In the genomic region with DNA sequence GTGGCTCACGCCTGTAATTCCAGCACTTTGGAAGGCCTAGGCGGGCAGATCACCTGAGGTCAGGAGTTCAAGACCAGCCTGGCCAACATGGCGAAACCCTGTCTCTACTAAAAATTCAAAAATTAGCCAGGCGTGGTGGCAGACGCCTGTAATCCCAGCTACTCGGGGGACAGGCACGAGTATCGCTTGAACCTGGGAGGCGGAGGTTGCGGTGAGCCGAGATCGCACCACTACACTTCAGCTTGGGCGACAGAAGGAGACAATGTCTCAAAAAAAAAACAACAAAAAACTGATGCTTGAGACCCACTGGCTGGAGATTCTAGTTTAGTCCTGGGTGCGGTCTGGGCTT, we compare ENCODE assay signal across 8 cellular contexts. TPM values are rescaled to one million over a fixed set of nuclear protein-coding genes. Genes with fewer than 3 reads are reported as not detected.
DNase-seq lines count a peak whose midpoint lies in the region; ATAC-seq, FAIRE-seq and TF ChIP-seq lines count a peak whose summit lies in the region.
"Not testable (repeated sequence)": the region's sequence is repeated elsewhere in the genome, so short reads cannot be mapped to it uniquely, and the experiment has no call there.

No MANE protein-coding gene starts in this region.

- H2BK120ac ChIP-seq in neuronal stem cell (ENCODE audit: low read depth, low read length), result not testable (repeated sequence)

- not testable (repeated sequence) for H3K14ac ChIP-seq in neuronal stem cell (ENCODE audit: low read length)

- no CpG with 5 or more reads among the region's 14 CpGs for WGBS in neuronal stem cell (ENCODE audit: extremely low coverage in 2 of 2, insufficient read length in 2 of 2, insufficient replicate concordance in 1 of 2), 2 donors

- not testable (repeated sequence) for H2BK15ac ChIP-seq in neuronal stem cell (ENCODE audit: low read length)

- peak overlapping the region; percentile 88 for H3K4me3 Mint-ChIP-seq in T-helper 17 cell

- not testable (repeated sequence) for H2AK5ac ChIP-seq in neuronal stem cell (ENCODE audit: low read depth, low read length)

- not testable (repeated sequence) for H3K27me3 ChIP-seq in HUES6 (ENCODE audit: control insufficient read depth, insufficient read depth, low read length); adipocyte (replicated peaks; ENCODE audit: control insufficient read depth, insufficient read depth, low read length); endothelial cell of umbilical vein (ENCODE audit: control insufficient read depth in 2 of 2, insufficient read depth in 2 of 2, low read length in 2 of 2); kidney epithelial cell (ENCODE audit: control insufficient read depth, insufficient read depth, low read length); neuronal stem cell (ENCODE audit: control insufficient read depth in 3 of 3, insufficient read depth in 3 of 3, low read depth in 1 of 3, low read length in 3 of 3); subcutaneous abdominal adipose tissue (ENCODE audit: control insufficient read depth in 5 of 5, insufficient read depth in 4 of 5, low read length in 5 of 5)

- not testable (repeated sequence) for H4K20me1 ChIP-seq in endothelial cell of umbilical vein (replicated peaks; ENCODE audit: control insufficient read depth, extremely low read depth, insufficient read depth, low read length)

- not testable (repeated sequence) for BruUV-seq in endothelial cell of umbilical vein (replicated peaks; lab: Mats Ljungman, UMichigan)

- not testable (repeated sequence) for DNase-seq in T-helper 17 cell; adipocyte (ENCODE audit: low read depth); endothelial cell of umbilical vein (ENCODE audit: low read depth, low spot score); kidney epithelial cell (ENCODE audit: low read depth); neuronal stem cell (ENCODE audit: low spot score)

- not testable (repeated sequence) for H4K91ac ChIP-seq in neuronal stem cell (ENCODE audit: low read depth, low read length, poor library complexity)

- not testable (repeated sequence) for H3K36me3 Mint-ChIP-seq in T-helper 17 cell (ENCODE audit: low read depth)

- intact Hi-C loops in endothelial cell of umbilical vein (cut with micrococcal nuclease), result loop anchor here (1.0 to 2.0 kb wide), 4 partner anchors 38 to 311 kb away; a partner anchor contains a TSS

- not testable (repeated sequence) for H2BK12ac ChIP-seq in neuronal stem cell (ENCODE audit: low read length)

- H3K4ac ChIP-seq in neuronal stem cell (ENCODE audit: low read length), result not testable (repeated sequence)

- not testable (repeated sequence) for H3K4me2 ChIP-seq in endothelial cell of umbilical vein (ENCODE audit: insufficient read depth, low read length)
- H3K4me2 ChIP-seq in neuronal stem cell (ENCODE audit: insufficient read depth, low read length, poor library complexity, severe bottlenecking), result peak overlapping the region; percentile 25

- H3K4me3 ChIP-seq in HUES6 (ENCODE audit: low read depth, low read length) (peak overlapping the region; percentile 85), adipocyte (ENCODE audit: low read length) (peak overlapping the region; percentile 93), kidney epithelial cell (ENCODE audit: low read depth, low read length) (peak overlapping the region; percentile 79), neuronal stem cell (ENCODE audit: low read length in 2 of 2) (peak overlapping the region; percentile 50 to 61), subcutaneous abdominal adipose tissue (ENCODE audit: low read depth in 1 of 5, low read length in 5 of 5) (peak overlapping the region in 2 of 5 donors; percentile 70 to 78)
- H3K4me3 ChIP-seq in endothelial cell of umbilical vein (replicated peaks in 1 of 3; ENCODE audit: insufficient read depth in 1 of 3, low read depth in 1 of 3, low read length in 3 of 3), result not testable (repeated sequence)

- H2AFZ ChIP-seq in endothelial cell of umbilical vein (ENCODE audit: low read depth, low read length), result not testable (repeated sequence)
- H2AFZ ChIP-seq in neuronal stem cell (ENCODE audit: low read length), result peak overlapping the region; percentile 89

- not testable (repeated sequence) for H3K23ac ChIP-seq in neuronal stem cell (ENCODE audit: low read depth, low read length, poor library complexity)

- CTCF ChIA-PET in endothelial cell of umbilical vein (lab: Charles Lee), result interaction anchor here (1.1 to 3.8 kb wide), 4 partner anchors 37 to 310 kb away, joined by 5 to 29 read pairs (median 6); a partner anchor contains a TSS

- POLR2A ChIA-PET in endothelial cell of umbilical vein (lab: Charles Lee), result interaction anchor here (1.0 to 1.9 kb wide), 2 partner anchors 40 to 158 kb away, joined by 5 to 16 read pairs; a partner anchor contains a TSS

- H3K27ac Mint-ChIP-seq in T-helper 17 cell, result peak overlapping the region; percentile 87

- dilution Hi-C loops in endothelial cell of umbilical vein (cut with MboI; ENCODE audit: extremely low pct_ligation_motif_present, low sequenced_read_pairs), result not testable (repeated sequence)

- ATAC-seq in T-helper 17 cell, result not testable (repeated sequence)

- not testable (repeated sequence) for H3K27me3 Mint-ChIP-seq in T-helper 17 cell

- peaks cover 43% of the 10 kb centered on the region for H3K79me2 ChIP-seq in endothelial cell of umbilical vein (ENCODE audit: control insufficient read depth, insufficient read depth, low read length)

- H3K9ac ChIP-seq in HUES6 (ENCODE audit: low read length), result peak overlapping the region; percentile 34
- not testable (repeated sequence) for H3K9ac ChIP-seq in adipocyte (ENCODE audit: low read length); endothelial cell of umbilical vein (replicated peaks; ENCODE audit: extremely low read depth, insufficient read depth, low read length); neuronal stem cell (ENCODE audit: low read depth, low read length, poor library complexity); subcutaneous abdominal adipose tissue (ENCODE audit: low read length in 5 of 5)

- H3K4me1 Mint-ChIP-seq in T-helper 17 cell, result peaks cover 21% of the 10 kb centered on the region

- not testable (repeated sequence) for H4K8ac ChIP-seq in neuronal stem cell (ENCODE audit: low read depth, low read length)

- not testable (repeated sequence) for H3K4me1 ChIP-seq in HUES6 (ENCODE audit: control insufficient read depth, insufficient read depth, low read length); adipocyte (ENCODE audit: control insufficient read depth, insufficient read depth, low read length); neuronal stem cell (ENCODE audit: control insufficient read depth in 2 of 2, insufficient read depth in 1 of 2, low read depth in 1 of 2, low read length in 2 of 2)
- H3K4me1 ChIP-seq in endothelial cell of umbilical vein (ENCODE audit: control insufficient read depth, extremely low read depth, insufficient read depth, low read length) (peaks cover 13% of the 10 kb centered on the region), subcutaneous abdominal adipose tissue (ENCODE audit: control insufficient read depth in 5 of 5, insufficient read depth in 5 of 5, low read length in 5 of 5) (peaks cover 0 to 12% (median 6%) of the 10 kb centered on the region in 5 donors)

- not testable (repeated sequence) for TF ChIP-seq CTCF in C4-2B (conservative IDR thresholded peaks at IDR 0.05); endothelial cell of umbilical vein (IDR thresholded peaks at IDR 0.05; ENCODE audit: extremely low read depth in 1 of 2, insufficient read depth in 1 of 2, low read depth in 1 of 2, low read length in 2 of 2); kidney epithelial cell (IDR thresholded peaks at IDR 0.05; ENCODE audit: insufficient read depth, low read length, poor library complexity, severe bottlenecking)

- TF ChIP-seq POLR2A in endothelial cell of umbilical vein (IDR thresholded peaks at IDR 0.05; ENCODE audit: low read depth, low read length), result not testable (repeated sequence)

- H3K18ac ChIP-seq in neuronal stem cell (ENCODE audit: low read length), result not testable (repeated sequence)

- H3K27ac ChIP-seq in C4-2B (peak overlapping the region; percentile 86), endothelial cell of umbilical vein (ENCODE audit: insufficient read depth, low read depth, low read length) (peak overlapping the region; percentile 94), subcutaneous abdominal adipose tissue (ENCODE audit: low read depth, low read length) (peak overlapping the region; percentile 94)
- not testable (repeated sequence) for H3K27ac ChIP-seq in HUES6 (ENCODE audit: low read depth, low read length); neuronal stem cell (replicated peaks; ENCODE audit: low read length)

- not testable (repeated sequence) for FAIRE-seq in endothelial cell of umbilical vein (lab: Jason Lieb, UNC)

- H3K36me3 ChIP-seq in HUES6 (ENCODE audit: control insufficient read depth, insufficient read depth, low read length); adipocyte (ENCODE audit: control insufficient read depth, insufficient read depth, low read length, severe bottlenecking); endothelial cell of umbilical vein (ENCODE audit: control insufficient read depth in 2 of 2, extremely low read depth in 1 of 2, insufficient read depth in 2 of 2, low read length in 2 of 2); kidney epithelial cell (ENCODE audit: control insufficient read depth, insufficient read depth, low read length); neuronal stem cell (replicated peaks in 1 of 2; ENCODE audit: control insufficient read depth in 2 of 2, insufficient read depth in 2 of 2, low read length in 2 of 2); subcutaneous abdominal adipose tissue (ENCODE audit: control insufficient read depth in 5 of 5, insufficient read depth in 5 of 5, low read length in 5 of 5): not testable (repeated sequence)

- H3K9me3 ChIP-seq in HUES6 (ENCODE audit: control insufficient read depth, insufficient read depth, low read depth, low read length); T-helper 17 cell (ENCODE audit: control insufficient read depth, low read length, poor library complexity, severe bottlenecking); adipocyte (ENCODE audit: control insufficient read depth, low read length); endothelial cell of umbilical vein (replicated peaks; ENCODE audit: control insufficient read depth, insufficient read depth, low read length); neuronal stem cell (replicated peaks in 1 of 2; ENCODE audit: control insufficient read depth in 2 of 2, insufficient read depth in 1 of 2, low read depth in 1 of 2, low read length in 2 of 2); subcutaneous abdominal adipose tissue (ENCODE audit: control insufficient read depth in 5 of 5, low read length in 5 of 5): not testable (repeated sequence)

- not testable (repeated sequence) for H2BK5ac ChIP-seq in neuronal stem cell (ENCODE audit: low read length)

- H3K79me1 ChIP-seq in neuronal stem cell (ENCODE audit: low read depth, low read length), result not testable (repeated sequence)

- H3K9me1 ChIP-seq in endothelial cell of umbilical vein (replicated peaks; ENCODE audit: control insufficient read depth, extremely low read depth, insufficient read depth, low read length), result not testable (repeated sequence)

RNA-seq across cellular contexts. Expression of a gene that starts 0.5 kb away (rescaled TPM):
- total RNA-seq in T-helper 17 cell (10 to 100 TPM; 22.5 to 24.9 TPM), endothelial cell of umbilical vein (83.1 and 88.5 TPM in 2 replicates), kidney epithelial cell (48.8 and 55.5 TPM in 2 replicates)
- 37.5 and 38.4 TPM in 2 replicates for polyA plus RNA-seq in endothelial cell of umbilical vein
- 42.7 and 46.6 TPM in 2 replicates for polyA plus RNA-seq in endothelial cell of umbilical vein (2011; cell fraction: cytosol; rRNA removed)
- polyA plus RNA-seq in endothelial cell of umbilical vein (2011; cell fraction: nucleus; rRNA removed), result 117 and 153 TPM in 2 replicates
- 76.9 and 96.7 TPM in 2 replicates for polyA plus RNA-seq in endothelial cell of umbilical vein (2012)
- 42.3 and 46.6 TPM in 2 replicates for polyA minus RNA-seq in endothelial cell of umbilical vein
- 32.6 TPM for polyA minus RNA-seq in endothelial cell of umbilical vein (2011; cell fraction: cytosol; rRNA and poly(A)+ RNA removed)
- polyA minus RNA-seq in endothelial cell of umbilical vein (2011; cell fraction: nucleus; rRNA and poly(A)+ RNA removed), result 31.4 and 44.0 TPM in 2 replicates
- 15.6 TPM for polyA plus RNA-seq in neuronal stem cell (2013, experiment 1 of 2)
- polyA plus RNA-seq in neuronal stem cell (2013, experiment 2 of 2), result 15.3 TPM

RNA-seq across cellular contexts. Expression of a gene that starts 39.4 kb away (rescaled TPM):
- total RNA-seq in T-helper 17 cell (100 to 1,000 TPM; 362 to 368 TPM), endothelial cell of umbilical vein (256 and 289 TPM in 2 replicates), kidney epithelial cell (1,000 and 1,207 TPM in 2 replicates)
- 264 and 526 TPM in 2 replicates for polyA plus RNA-seq in endothelial cell of umbilical vein
- polyA plus RNA-seq in endothelial cell of umbilical vein (2011; cell fraction: cytosol; rRNA removed), result 181 and 234 TPM in 2 replicates
- 3,716 and 6,543 TPM in 2 replicates for polyA plus RNA-seq in endothelial cell of umbilical vein (2011; cell fraction: nucleus; rRNA removed)
- polyA plus RNA-seq in endothelial cell of umbilical vein (2012), result 485 and 1,166 TPM in 2 replicates
- polyA minus RNA-seq in endothelial cell of umbilical vein, result 186 and 341 TPM in 2 replicates
- 23.6 TPM for polyA minus RNA-seq in endothelial cell of umbilical vein (2011; cell fraction: cytosol; rRNA and poly(A)+ RNA removed)
- 856 and 1,169 TPM in 2 replicates for polyA minus RNA-seq in endothelial cell of umbilical vein (2011; cell fraction: nucleus; rRNA and poly(A)+ RNA removed)
- polyA plus RNA-seq in neuronal stem cell (2013, experiment 1 of 2), result 45.4 TPM
- polyA plus RNA-seq in neuronal stem cell (2013, experiment 2 of 2), result 44.2 TPM
